Comparison of ENCODE assay signal across 12 cellular contexts in the genomic region with DNA sequence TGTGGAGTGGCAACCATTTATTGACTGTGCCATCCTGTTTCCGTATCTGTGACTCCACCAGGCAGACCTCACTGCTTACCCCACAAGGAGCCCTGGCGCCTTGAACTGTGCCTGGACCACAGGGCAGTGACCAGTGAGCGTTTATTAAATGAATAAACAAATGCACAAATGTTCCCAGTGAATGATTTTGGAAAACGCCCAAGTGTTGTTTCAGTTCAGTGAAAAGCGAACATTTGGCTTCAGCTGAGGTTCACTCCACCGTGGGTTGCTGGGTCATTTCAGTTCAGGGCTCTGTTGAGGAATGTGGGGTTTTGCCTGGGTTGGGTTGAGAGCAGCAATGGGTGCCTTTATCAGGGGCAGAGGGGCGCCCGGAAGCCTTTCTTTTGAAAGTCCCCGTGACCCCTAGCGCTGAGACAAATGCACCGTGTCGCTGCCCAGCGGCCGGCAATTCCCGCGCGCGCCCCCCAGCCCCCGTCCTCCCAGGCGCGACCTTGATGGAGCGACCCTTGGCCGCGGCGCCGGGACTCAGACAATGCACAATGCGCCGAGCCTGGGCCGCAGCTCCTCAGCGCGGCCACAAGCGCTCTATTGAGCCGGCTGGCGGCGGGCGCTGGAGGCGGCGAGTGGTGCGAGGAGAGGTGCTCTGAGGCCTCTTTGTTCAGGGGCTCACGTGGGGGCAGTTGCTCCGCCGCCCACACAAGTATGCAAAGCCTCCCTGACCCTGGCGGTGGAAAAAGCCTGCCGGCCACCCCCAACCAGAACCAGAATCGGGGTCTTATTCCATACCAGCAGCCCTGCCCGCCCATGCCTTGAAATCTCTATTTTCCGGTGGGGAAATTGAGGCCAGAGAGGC. TPM values are rescaled to one million over a fixed set of nuclear protein-coding genes. Genes with fewer than 3 reads are reported as not detected.
DNase-seq lines count a peak whose midpoint lies in the region; FAIRE-seq and TF ChIP-seq lines count a peak whose summit lies in the region.
"Had no signal": no experiment of that assay in that cellular context is flagged by ENCODE, and none has a peak within 500 bp of the region (broad histone marks: within the 10 kb centered on the region; RNA-seq: fewer than 3 reads in every experiment).

No MANE protein-coding gene starts in this region.

- H3K4me3 ChIP-seq in choroid plexus epithelial cell (ENCODE audit: low read depth, low read length) = peak overlapping the region; percentile 30
- H3K4me3 ChIP-seq: gastrocnemius medialis had no signal

- in situ Hi-C loops in G401 (cut with HindIII; ENCODE audit: low sequenced_read_pairs) = no loop called here

- intact Hi-C loops in posterior cingulate gyrus (cut with DNase I) = no loop called here

- TF ChIP-seq CTCF in choroid plexus epithelial cell (conservative IDR thresholded peaks at IDR 0.05; ENCODE audit: low read depth, low read length) = no peak

- DNase-seq in G401 (ENCODE audit: low spot score) (peak; percentile 7), choroid plexus epithelial cell (ENCODE audit: low read depth) (peak; percentile 41), iPS-NIHi7 (ENCODE audit: extremely low spot score) (peak; percentile 66), posterior cingulate gyrus (peak; percentile 63 to 96 (median 76)), NCI-H2107 treated with DMSO at 0.1 percent for 48 hours (lab: John Stamatoyannopoulos, UW; ENCODE audit: unreplicated experiment) (no peak), RCC 7860 (ENCODE audit: low spot score) (no peak), DMS 273 (lab: John Stamatoyannopoulos, UW; ENCODE audit: unreplicated experiment) (no peak)
- no peak for DNase-seq in stimulated activated naive CD4-positive, alpha-beta T cell (lab: John Stamatoyannopoulos, UW)
- DNase-seq: CD4-positive, CD25-positive, alpha-beta regulatory T cell; gastrocnemius medialis; NCI-H187; T-helper 9 cell had no signal

- FAIRE-seq in RCC 7860 (lab: Jason Lieb, UNC) = no peak

RNA-seq across cellular contexts. Expression of a gene that starts 40.5 kb away (rescaled TPM):
- not detected in 2 replicates for total RNA-seq in G401 (2014; rRNA removed; shearing (Covaris generic))

Comparison
In these comparisons a context has a peak if more than half of its experiments do, and no peak if none do; other contexts are left out.
1. DNase-seq: peak in G401 (single experiment), choroid plexus epithelial cell (single experiment), iPS-NIHi7 (single experiment) and posterior cingulate gyrus (10 of 10); none in NCI-H2107 treated with DMSO at 0.1 percent for 48 hours (single experiment), RCC 7860 (single experiment), stimulated activated naive CD4-positive, alpha-beta T cell (0 of 6) and DMS 273 (single experiment).